ENCODE assay signal across 23 cellular contexts in genomic region chr18:7637269-7637668, GRCh38.
DNase-seq lines count a peak whose midpoint lies in the region; ATAC-seq and TF ChIP-seq lines count a peak whose summit lies in the region.
"Had no signal": no experiment of that assay in that cellular context is flagged by ENCODE, and none has a peak within 500 bp of the region (broad histone marks: within the 10 kb centered on the region; RNA-seq: fewer than 3 reads in every experiment).

No MANE protein-coding gene starts in this region.

- ATAC-seq in RWPE2 (ENCODE audit: low read depth) (peak; percentile 73; the same call in 2 of the 3 replicates), upper lobe of right lung (peak; percentile 70)
- ATAC-seq: activated naive CD4-positive, alpha-beta T cell treated with anti-CD3 and anti-CD28 coated beads, Interleukin-2, amount 50 U/mL, for 72 hours had no signal

- H3K27me3 ChIP-seq in RWPE2 (ENCODE audit: insufficient read depth, poor library complexity, severe bottlenecking) (no peaks in the 10 kb centered on the region), upper lobe of right lung (no peaks in the 10 kb centered on the region)
- H3K27me3 ChIP-seq: breast epithelium, neutrophil, sigmoid colon, upper lobe of left lung had no signal

- intact Hi-C loops in upper lobe of right lung (cut with DNase I), result no loop called here

- TF ChIP-seq CTCF in RWPE2 (IDR thresholded peaks at IDR 0.05; ENCODE audit: poor library complexity, severe bottlenecking), result no peak
- no peak for TF ChIP-seq CTCF in fibroblast of villous mesenchyme (IDR thresholded peaks at IDR 0.05; ENCODE audit: insufficient read depth, low read depth, low read length)
- TF ChIP-seq CTCF in upper lobe of right lung (IDR thresholded peaks at IDR 0.05), result no peak

- in situ Hi-C loops in G401 (cut with HindIII; ENCODE audit: low sequenced_read_pairs), result no loop called here

- H3K4me3 ChIP-seq in RWPE2 (ENCODE audit: severe bottlenecking), result no peak overlapping the region
- no peak overlapping the region for H3K4me3 ChIP-seq in fibroblast of villous mesenchyme (ENCODE audit: low read depth, low read length)
- H3K4me3 ChIP-seq in upper lobe of right lung, result no peak overlapping the region
- H3K4me3 ChIP-seq: breast epithelium, sigmoid colon, upper lobe of left lung had no signal

- H3K27ac ChIP-seq in RWPE2 (ENCODE audit: poor library complexity, severe bottlenecking), result no peak overlapping the region
- no peak overlapping the region for H3K27ac ChIP-seq in upper lobe of right lung
- H3K27ac ChIP-seq: breast epithelium, KMS-11, neutrophil, sigmoid colon, upper lobe of left lung, VCaP had no signal

- H3K9me3 ChIP-seq in RWPE2 (ENCODE audit: severe bottlenecking) (no peaks in the 10 kb centered on the region), upper lobe of right lung (no peaks in the 10 kb centered on the region)
- H3K9me3 ChIP-seq: breast epithelium, neutrophil, sigmoid colon, upper lobe of left lung had no signal

- H3K4me1 ChIP-seq in RWPE2 (ENCODE audit: insufficient read depth, poor library complexity, severe bottlenecking) (peaks cover 6% of the 10 kb centered on the region), upper lobe of right lung (peaks cover 9% of the 10 kb centered on the region)
- H3K4me1 ChIP-seq: breast epithelium had no signal

- DNase-seq in HCEC 1CT (peak; percentile 56), RWPE2 (ENCODE audit: low spot score) (no peak), fibroblast of villous mesenchyme (ENCODE audit: low read depth) (peak; percentile 6), upper lobe of right lung (no peak), G401 (ENCODE audit: low spot score) (no peak), amygdala (lab: John Stamatoyannopoulos, UW) (no peak)
- DNase-seq in stimulated activated CD8-positive, alpha-beta memory T cell treated with anti-CD3 and anti-CD28 coated beads, Interleukin-4, amount 100 ng/mL, for 48 hours, result no peak
- DNase-seq: activated CD4-positive, alpha-beta T cell treated with anti-CD3 and anti-CD28 coated beads for 4 hours; anterior cingulate cortex; H9; naive B cell; NCI-H1436 treated with DMSO at 0.1 percent for 48 hours; NCI-H2107; NCI-H446 treated with DMSO at 0.1 percent for 48 hours; NCI-H82; sigmoid colon; stimulated activated CD4-positive, alpha-beta T cell treated with anti-CD3 and anti-CD28 coated beads, Interleukin-4, amount 100 ng/mL, for 24 hours; upper lobe of left lung had no signal

- no peaks in the 10 kb centered on the region for H3K36me3 ChIP-seq in RWPE2 (ENCODE audit: low read depth)
- H3K36me3 ChIP-seq in upper lobe of right lung, result no peaks in the 10 kb centered on the region
- H3K36me3 ChIP-seq: breast epithelium, neutrophil, sigmoid colon, upper lobe of left lung had no signal

Comparison
In these comparisons a context has a peak if more than half of its experiments do, and no peak if none do; other contexts are left out.
1. DNase-seq: peak in HCEC 1CT (single experiment) and fibroblast of villous mesenchyme (single experiment); none in RWPE2 (single experiment), upper lobe of right lung (single experiment), G401 (single experiment), amygdala (0 of 56) and stimulated activated CD8-positive, alpha-beta memory T cell treated with anti-CD3 and anti-CD28 coated beads, Interleukin-4, amount 100 ng/mL, for 48 hours (single experiment).